Comparison of ENCODE assay signal across 21 cellular contexts in the genomic region with DNA sequence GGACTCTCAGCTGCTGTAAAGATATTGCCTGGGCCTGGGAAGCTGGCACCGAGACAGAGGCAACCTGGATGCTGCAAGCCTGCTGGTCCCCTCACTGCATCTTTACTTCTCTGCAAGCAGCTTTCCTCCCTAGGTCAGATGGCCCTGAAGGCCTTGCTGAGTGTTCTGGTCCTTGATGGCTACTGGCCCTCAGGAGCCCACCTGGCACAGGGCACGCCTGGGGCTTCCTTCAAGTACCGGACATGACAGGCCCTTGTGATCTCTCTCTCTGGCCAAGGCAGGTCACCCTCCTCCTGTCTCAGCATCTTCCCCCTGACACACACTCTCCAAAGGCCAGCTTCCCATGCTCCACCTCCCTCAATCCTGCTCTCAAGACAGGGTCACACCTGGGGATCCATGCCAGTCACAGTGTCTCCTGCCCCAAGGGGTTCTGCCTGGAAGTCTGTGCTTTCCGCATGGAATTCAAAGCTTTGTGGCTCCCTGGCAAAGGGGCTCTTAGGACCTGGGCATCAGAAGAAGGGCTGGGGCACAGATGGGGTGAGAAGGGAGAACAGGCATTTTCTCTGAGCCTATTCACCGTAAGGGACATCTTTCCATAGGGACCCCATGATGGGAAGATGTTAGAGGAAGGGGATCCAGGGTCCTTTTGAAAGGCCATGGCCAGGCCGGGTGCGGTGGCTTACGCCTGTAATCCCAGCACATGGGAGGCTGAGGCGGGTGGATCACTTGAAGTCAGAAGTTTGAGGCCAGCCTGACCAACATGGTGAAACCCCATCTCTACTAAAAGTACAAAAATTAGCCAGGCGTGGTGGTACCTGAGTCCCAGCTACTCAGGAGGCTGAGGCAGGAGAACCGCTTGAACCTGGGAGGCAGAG. TPM values are rescaled to one million over a fixed set of nuclear protein-coding genes. Genes with fewer than 3 reads are reported as not detected.
DNase-seq lines count a peak whose midpoint lies in the region; ATAC-seq and TF ChIP-seq lines count a peak whose summit lies in the region.
"Had no signal": no experiment of that assay in that cellular context is flagged by ENCODE, and none has a peak within 500 bp of the region (broad histone marks: within the 10 kb centered on the region; RNA-seq: fewer than 3 reads in every experiment).

No MANE protein-coding gene starts in this region.

- H3K27ac ChIP-seq in mesendoderm (ENCODE audit: low read depth, low read length) (no peak overlapping the region), osteoblast (ENCODE audit: low read depth, low read length) (no peak overlapping the region), upper lobe of right lung (no peak overlapping the region), neural progenitor cell (no peak overlapping the region)
- H3K27ac ChIP-seq: 22Rv1; BLaER1 treated with 17β-estradiol and CSF1 and Interleukin-3, amounts not matched to agents 10 nM and 100 nM had no signal

- H2BK15ac ChIP-seq in mesendoderm (replicated peaks; ENCODE audit: low read depth): no peak overlapping the region

- H3K36me3 ChIP-seq in mesendoderm (ENCODE audit: control insufficient read depth, insufficient read depth, low read length) (no peaks in the 10 kb centered on the region), osteoblast (ENCODE audit: insufficient read depth, low read length) (no peaks in the 10 kb centered on the region), upper lobe of right lung (no peaks in the 10 kb centered on the region), neural progenitor cell (no peaks in the 10 kb centered on the region)
- H3K36me3 ChIP-seq: BE2C; BLaER1 treated with 17β-estradiol and CSF1 and Interleukin-3, amounts not matched to agents 10 nM and 100 nM; HAP-1 had no signal

- peak overlapping the region; percentile 7 for H3K56ac ChIP-seq in mesendoderm (ENCODE audit: low read length)

- H3K4me3 ChIP-seq in mesendoderm (ENCODE audit: low read length) (no peak overlapping the region), osteoblast (ENCODE audit: insufficient read depth, low read length) (no peak overlapping the region), upper lobe of right lung (no peak overlapping the region), neural progenitor cell (no peak overlapping the region)
- H3K4me3 ChIP-seq: BLaER1 treated with 17β-estradiol and CSF1 and Interleukin-3, amounts not matched to agents 10 nM and 100 nM; HAP-1 had no signal

- WGBS in mesendoderm (ENCODE audit: extremely low coverage, insufficient coverage, low lambda C conversion rate): no CpG with 5 or more reads among the region's 11 CpGs

- H3K9ac ChIP-seq in mesendoderm (ENCODE audit: low read length) (no peak overlapping the region), neural progenitor cell (no peak overlapping the region)
- H3K9ac ChIP-seq: BLaER1 treated with 17β-estradiol and CSF1 and Interleukin-3, amounts not matched to agents 10 nM and 100 nM had no signal

- no peak overlapping the region for H3K27ac Mint-ChIP-seq in neural progenitor cell
- H3K27ac Mint-ChIP-seq: CD14-positive monocyte; CD4-positive, alpha-beta T cell; CD8-positive, alpha-beta memory T cell; HFFc6 had no signal

- H3K79me2 ChIP-seq in mesendoderm (ENCODE audit: control insufficient read depth, insufficient read depth, low read length) (no peaks in the 10 kb centered on the region), osteoblast (ENCODE audit: insufficient read depth, low read length) (no peaks in the 10 kb centered on the region), neural progenitor cell (ENCODE audit: low read depth) (no peaks in the 10 kb centered on the region)

- H2AFZ ChIP-seq in osteoblast (ENCODE audit: low read length): no peak overlapping the region
- H2AFZ ChIP-seq in neural progenitor cell (replicated peaks): no peak overlapping the region

- TF ChIP-seq CTCF in osteoblast (IDR thresholded peaks at IDR 0.05; ENCODE audit: extremely low read depth, low read depth, low read length) (no peak), upper lobe of right lung (IDR thresholded peaks at IDR 0.05) (no peak), neural progenitor cell (IDR thresholded peaks at IDR 0.05) (no peak)

- no peaks in the 10 kb centered on the region for H3K79me1 ChIP-seq in mesendoderm (ENCODE audit: low read length)

- no peak overlapping the region for H2BK5ac ChIP-seq in mesendoderm (ENCODE audit: low read length)

- no peak for ATAC-seq in upper lobe of right lung

- H2BK120ac ChIP-seq in mesendoderm (ENCODE audit: low read depth, low read length): no peak overlapping the region

- no peaks in the 10 kb centered on the region for H3F3A ChIP-seq in neural progenitor cell (ENCODE audit: low read depth)

- no peak overlapping the region for H3K23ac ChIP-seq in mesendoderm (ENCODE audit: low read length)

- H3K18ac ChIP-seq in mesendoderm (ENCODE audit: low read length): no peak overlapping the region

- H4K20me1 ChIP-seq in osteoblast (ENCODE audit: insufficient read depth, low read length) (no peaks in the 10 kb centered on the region), neural progenitor cell (ENCODE audit: low read depth) (no peaks in the 10 kb centered on the region)
- H4K20me1 ChIP-seq: BLaER1 treated with 17β-estradiol and CSF1 and Interleukin-3, amounts not matched to agents 10 nM and 100 nM had no signal

- H2AK5ac ChIP-seq in mesendoderm (ENCODE audit: low read length): no peak overlapping the region

- no peaks in the 10 kb centered on the region for H3K27me3 ChIP-seq in mesendoderm (ENCODE audit: insufficient read depth, low read length, poor library complexity)
- peaks cover 11% of the 10 kb centered on the region for H3K27me3 ChIP-seq in osteoblast (ENCODE audit: insufficient read depth, low read length)
- H3K27me3 ChIP-seq in upper lobe of right lung: no peaks in the 10 kb centered on the region
- H3K27me3 ChIP-seq in neural progenitor cell: peaks cover 44% of the 10 kb centered on the region
- H3K27me3 ChIP-seq: BLaER1 treated with 17β-estradiol and CSF1 and Interleukin-3, amounts not matched to agents 10 nM and 100 nM had no signal

- H3K4me2 ChIP-seq in mesendoderm (ENCODE audit: low read length): no peak overlapping the region
- H3K4me2 ChIP-seq in osteoblast (ENCODE audit: insufficient read depth, low read length): no peak overlapping the region
- H3K4me2 ChIP-seq in neural progenitor cell: no peak overlapping the region
- H3K4me2 ChIP-seq: BLaER1 treated with 17β-estradiol and CSF1 and Interleukin-3, amounts not matched to agents 10 nM and 100 nM had no signal

- no peak overlapping the region for H3K4me3 Mint-ChIP-seq in neural progenitor cell
- H3K4me3 Mint-ChIP-seq: CD14-positive monocyte; CD4-positive, alpha-beta T cell; CD8-positive, alpha-beta memory T cell; HFFc6 had no signal

- H4K8ac ChIP-seq in mesendoderm (ENCODE audit: low read depth, low read length): no peak overlapping the region

- H3K4me1 ChIP-seq in mesendoderm (ENCODE audit: control insufficient read depth, low read depth, low read length) (no peaks in the 10 kb centered on the region), osteoblast (ENCODE audit: insufficient read depth, low read length) (no peaks in the 10 kb centered on the region), upper lobe of right lung (peaks cover 29% of the 10 kb centered on the region), neural progenitor cell (no peaks in the 10 kb centered on the region)
- H3K4me1 ChIP-seq: BLaER1 treated with 17β-estradiol and CSF1 and Interleukin-3, amounts not matched to agents 10 nM and 100 nM had no signal

- intact Hi-C loops in upper lobe of right lung (cut with DNase I): no loop called here

- H3K4ac ChIP-seq in mesendoderm (ENCODE audit: low read depth, low read length): no peak overlapping the region

- peak; percentile 55 for DNase-seq in activated effector memory CD4-positive, alpha-beta T cell treated with anti-CD3 and anti-CD28 coated beads, Interleukin-2, amount 50 U/mL, for 16 hours
- DNase-seq in activated effector memory CD4-positive, alpha-beta T cell treated with Interleukin-2 at 50 U/mL for 16 hours: no peak
- no peak for DNase-seq in mesendoderm
- peak; percentile 66 for DNase-seq in osteoblast (ENCODE audit: insufficient read length, low spot score, missing footprints)
- peak; percentile 38 for DNase-seq in upper lobe of right lung
- no peak for DNase-seq in DMS79 (lab: John Stamatoyannopoulos, UW)
- no peak for DNase-seq in SK-N-DZ (ENCODE audit: low spot score)
- no peak for DNase-seq in neural progenitor cell (ENCODE audit: low spot score)
- DNase-seq: AML-193; BE2C; CD4-positive, alpha-beta T cell; CD8-positive, alpha-beta memory T cell; DMS 273 treated with DMSO at 0.1 percent for 48 hours; DMS79 treated with DMSO at 0.1 percent for 48 hours; GF-D8; GOT3; HFFc6 had no signal

- H4K5ac ChIP-seq in mesendoderm (ENCODE audit: low read length): no peak overlapping the region

- H3K9me3 ChIP-seq in osteoblast (ENCODE audit: low read depth, low read length) (peaks cover 3% of the 10 kb centered on the region), upper lobe of right lung (no peaks in the 10 kb centered on the region), neural progenitor cell (ENCODE audit: low read depth) (no peaks in the 10 kb centered on the region)
- H3K9me3 ChIP-seq: BE2C; BLaER1 treated with 17β-estradiol and CSF1 and Interleukin-3, amounts not matched to agents 10 nM and 100 nM; HAP-1 had no signal

- no peaks in the 10 kb centered on the region for H3K9me3 Mint-ChIP-seq in neural progenitor cell
- H3K9me3 Mint-ChIP-seq: CD4-positive, alpha-beta T cell had no signal

- peaks cover 14% of the 10 kb centered on the region for H3K27me3 Mint-ChIP-seq in neural progenitor cell (ENCODE audit: insufficient read depth, low read depth)

- H3K36me3 Mint-ChIP-seq in neural progenitor cell: no peaks in the 10 kb centered on the region
- H3K36me3 Mint-ChIP-seq: CD14-positive monocyte; CD8-positive, alpha-beta memory T cell had no signal

- H3K4me1 Mint-ChIP-seq in neural progenitor cell: peaks cover 18% of the 10 kb centered on the region

RNA-seq across cellular contexts. Expression of gene PAQR5, which starts 4.7 kb away (rescaled TPM):
- 2.0 TPM for polyA plus RNA-seq in mesendoderm (2013, experiment 1 of 2)
- 2.4 TPM for polyA plus RNA-seq in mesendoderm (2013, experiment 2 of 2)
- total RNA-seq in osteoblast: 1.1 and 1.5 TPM in 2 replicates
- 37.9 TPM for total RNA-seq in upper lobe of right lung
- 3.1 and 3.7 TPM in 2 replicates for polyA plus RNA-seq in SK-N-DZ (2014; cell fraction: cytosol; rRNA removed)
- polyA plus RNA-seq in SK-N-DZ (2014; cell fraction: nucleus; rRNA removed): 2.9 and 3.6 TPM in 2 replicates
- total RNA-seq in neural progenitor cell (ENCODE audit: low replicate concordance): 1.1 and 1.4 TPM in 2 replicates
- total RNA-seq: CD4-positive, alpha-beta T cell; CD8-positive, alpha-beta memory T cell had no signal
- polyA plus RNA-seq: CD14-positive monocyte; CD8-positive, alpha-beta memory T cell had no signal

Comparison
In these comparisons a context has a peak if more than half of its experiments do, and no peak if none do; other contexts are left out.
1. DNase-seq: peak in activated effector memory CD4-positive, alpha-beta T cell treated with anti-CD3 and anti-CD28 coated beads, Interleukin-2, amount 50 U/mL, for 16 hours (single experiment), osteoblast (single experiment) and upper lobe of right lung (single experiment); none in activated effector memory CD4-positive, alpha-beta T cell treated with Interleukin-2 at 50 U/mL for 16 hours (single experiment), mesendoderm (single experiment), DMS79 (single experiment), SK-N-DZ (single experiment) and neural progenitor cell (single experiment).
2. RNA of gene PAQR5, which starts 4.7 kb away (total RNA-seq): 37.9 TPM in upper lobe of right lung (single experiment); 1.1 to 1.4 TPM in neural progenitor cell and 1.1 to 1.5 TPM in osteoblast; every median in the first group is over 10 times any median in the second.